ENCODE assay signal across 26 cellular contexts in genomic region chr1:1545946-1546737, GRCh38.
"Had no signal": no experiment of that assay in that cellular context is flagged by ENCODE, and none has a peak within 500 bp of the region (broad histone marks: within the 10 kb centered on the region; RNA-seq: fewer than 3 reads in every experiment).

No MANE protein-coding gene starts in this region.

- H3K27me3 ChIP-seq: gastroesophageal sphincter, heart left ventricle, hepatocyte, neural progenitor cell, right atrium auricular region, suprapubic skin, vagina had no signal

- H3K9me3 Mint-ChIP-seq: memory B cell; mesothelial cell of epicardium; naive thymus-derived CD4-positive, alpha-beta T cell; nephron; neural progenitor cell; stimulated activated naive CD8-positive, alpha-beta T cell treated with anti-CD3 and anti-CD28 coated beads, Interleukin-15, amount 100 ng/mL, for 72 hours had no signal

- H3K4me3 ChIP-seq: gastroesophageal sphincter, heart left ventricle, hepatocyte, lung, neural progenitor cell, prostate gland, right atrium auricular region, smooth muscle cell, suprapubic skin, vagina had no signal

- H3K36me3 ChIP-seq: neural progenitor cell, prostate gland, vagina had no signal

- H3K4me1 Mint-ChIP-seq: memory B cell; mesothelial cell of epicardium; nephron; stimulated activated naive CD8-positive, alpha-beta T cell treated with anti-CD3 and anti-CD28 coated beads, Interleukin-15, amount 100 ng/mL, for 72 hours had no signal

- H3K4me1 ChIP-seq: neural progenitor cell, prostate gland had no signal

- H3K27ac ChIP-seq: gastroesophageal sphincter, hepatocyte, neural progenitor cell, prostate gland, right atrium auricular region, suprapubic skin, vagina had no signal

- DNase-seq: cortex of kidney; foreskin fibroblast; heart left ventricle; kidney; naive thymus-derived CD4-positive, alpha-beta T cell; stimulated activated CD4-positive, alpha-beta T cell treated with anti-CD3 and anti-CD28 coated beads, Interleukin-12 subunit alpha, Interleukin-12 subunit beta, amount 100 ng/mL, for 4 hours; stimulated activated CD4-positive, alpha-beta T cell treated with anti-CD3 and anti-CD28 coated beads, Interleukin-1b, Interleukin-23, amount 100 ng/mL, for 48 hours; stimulated activated CD4-positive, alpha-beta T cell treated with anti-CD3 and anti-CD28 coated beads, Interleukin-4, amount 100 ng/mL, for 1 hour; stimulated activated CD8-positive, alpha-beta memory T cell treated with anti-CD3 and anti-CD28 coated beads, Interleukin-4, amount 100 ng/mL, for 48 hours; stimulated activated naive CD4-positive, alpha-beta T cell; stimulated activated naive CD8-positive, alpha-beta T cell treated with anti-CD3 and anti-CD28 coated beads, Interleukin-15, amount 100 ng/mL, for 72 hours; trophoblast cell had no signal

- H3K27ac Mint-ChIP-seq: memory B cell, nephron, neural progenitor cell had no signal

- H3K27me3 Mint-ChIP-seq: memory B cell; stimulated activated naive CD8-positive, alpha-beta T cell treated with anti-CD3 and anti-CD28 coated beads, Interleukin-15, amount 100 ng/mL, for 72 hours had no signal

- H3K9me3 ChIP-seq: gastroesophageal sphincter, heart left ventricle, prostate gland, right atrium auricular region, suprapubic skin, vagina had no signal

- ATAC-seq: gastroesophageal sphincter; heart left ventricle; left lobe of liver; naive thymus-derived CD4-positive, alpha-beta T cell; sciatic nerve; stimulated activated naive CD8-positive, alpha-beta T cell treated with anti-CD3 and anti-CD28 coated beads, Interleukin-15, amount 100 ng/mL, for 72 hours had no signal

- H3K4me3 Mint-ChIP-seq: memory B cell; mesothelial cell of epicardium; nephron; neural progenitor cell; stimulated activated naive CD8-positive, alpha-beta T cell treated with anti-CD3 and anti-CD28 coated beads, Interleukin-15, amount 100 ng/mL, for 72 hours had no signal
